Comparison of ENCODE assay signal across 13 cellular contexts in the genomic region with DNA sequence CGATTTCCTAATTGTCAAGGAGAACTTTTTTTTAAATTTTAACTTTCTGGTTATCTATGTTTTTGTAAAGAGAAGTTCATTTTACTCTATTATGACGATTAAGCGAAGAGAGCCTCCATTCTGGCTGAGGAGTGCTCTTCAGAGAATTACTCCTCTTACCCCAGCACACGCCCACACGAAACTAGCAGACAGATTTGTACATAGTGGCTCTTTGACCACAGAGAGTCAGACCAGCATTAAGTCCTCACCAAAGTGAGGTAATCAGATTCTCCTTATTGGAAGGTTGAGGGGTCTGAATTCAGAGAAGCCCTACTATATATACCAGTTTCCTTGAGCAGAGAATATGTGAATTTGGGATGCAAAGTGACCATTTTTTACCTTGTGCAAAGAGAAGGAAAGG.
"Had no signal": no experiment of that assay in that cellular context is flagged by ENCODE, and none has a peak within 500 bp of the region (broad histone marks: within the 10 kb centered on the region; RNA-seq: fewer than 3 reads in every experiment).

No MANE protein-coding gene starts in this region.

- H3K9ac ChIP-seq: parathyroid adenoma had no signal

- H3K4me1 Mint-ChIP-seq: activated CD4-positive, alpha-beta T cell treated with anti-CD3 and anti-CD28 coated beads, Interleukin-2, amount 10 ng/mL, durations not matched to agents 7 days and 5 days; naive B cell; stimulated activated naive B cell treated with anti-CD40 and anti-IgM and Interleukin-4, amounts not matched to agents 10 μg/mL and 1 μg/mL and 100 μg/mL, for 72 hours had no signal

- ATAC-seq: left cardiac atrium; lower lobe of right lung; stimulated activated naive B cell treated with anti-CD40 and anti-IgM and Interleukin-4, amounts not matched to agents 10 μg/mL and 1 μg/mL and 100 μg/mL, for 72 hours had no signal

- H3K4me3 Mint-ChIP-seq: activated CD4-positive, alpha-beta T cell treated with anti-CD3 and anti-CD28 coated beads, Interleukin-2, amount 10 ng/mL, durations not matched to agents 7 days and 5 days; activated naive CD8-positive, alpha-beta T cell; naive B cell; stimulated activated naive B cell treated with anti-CD40 and anti-IgM and Interleukin-4, amounts not matched to agents 10 μg/mL and 1 μg/mL and 100 μg/mL, for 72 hours had no signal

- H3K27ac Mint-ChIP-seq: activated CD4-positive, alpha-beta T cell treated with anti-CD3 and anti-CD28 coated beads, Interleukin-2, amount 10 ng/mL, durations not matched to agents 7 days and 5 days; activated naive CD8-positive, alpha-beta T cell; naive B cell; stimulated activated naive B cell treated with anti-CD40 and anti-IgM and Interleukin-4, amounts not matched to agents 10 μg/mL and 1 μg/mL and 100 μg/mL, for 72 hours had no signal

- H3K79me2 ChIP-seq: parathyroid adenoma had no signal

- H3K27ac ChIP-seq: brain microvascular endothelial cell, lower lobe of right lung, parathyroid adenoma, thyroid gland had no signal

- H3K9me3 ChIP-seq: lower lobe of right lung, thyroid gland had no signal

- DNase-seq: activated CD4-positive, alpha-beta T cell treated with anti-CD3 and anti-CD28 coated beads, Interleukin-2, amount 10 ng/mL, durations not matched to agents 7 days and 5 days; activated CD8-positive, alpha-beta memory T cell treated with anti-CD3 and anti-CD28 coated beads, Interleukin-2, amount 50 U/mL, for 48 hours; activated gamma-delta T cell treated with Interleukin-2 at 50 U/mL for 16 hours; brain microvascular endothelial cell; effector CD8-positive, alpha-beta T cell; left cardiac atrium; lower lobe of right lung; naive B cell; stimulated activated CD4-positive, alpha-beta T cell treated with anti-CD3 and anti-CD28 coated beads, Interleukin-2, amount 100 ng/mL, for 48 hours; stimulated activated naive B cell treated with anti-CD40 and anti-IgM and Interleukin-4, amounts not matched to agents 10 μg/mL and 1 μg/mL and 100 μg/mL, for 72 hours; thyroid gland had no signal

- H3K36me3 ChIP-seq: brain microvascular endothelial cell, lower lobe of right lung, thyroid gland had no signal

- H3K4me1 ChIP-seq: lower lobe of right lung, parathyroid adenoma, thyroid gland had no signal

- H3K4me3 ChIP-seq: lower lobe of right lung, thyroid gland had no signal

- H3K36me3 Mint-ChIP-seq: activated naive CD8-positive, alpha-beta T cell; naive B cell; stimulated activated naive B cell treated with anti-CD40 and anti-IgM and Interleukin-4, amounts not matched to agents 10 μg/mL and 1 μg/mL and 100 μg/mL, for 72 hours had no signal

- H2AFZ ChIP-seq: parathyroid adenoma had no signal

- H3K9me3 Mint-ChIP-seq: activated CD4-positive, alpha-beta T cell treated with anti-CD3 and anti-CD28 coated beads, Interleukin-2, amount 10 ng/mL, durations not matched to agents 7 days and 5 days; naive B cell; stimulated activated naive B cell treated with anti-CD40 and anti-IgM and Interleukin-4, amounts not matched to agents 10 μg/mL and 1 μg/mL and 100 μg/mL, for 72 hours had no signal

- H3K27me3 ChIP-seq: brain microvascular endothelial cell, thyroid gland had no signal
